Comparison of ENCODE assay signal across 38 cellular contexts in the genomic region with DNA sequence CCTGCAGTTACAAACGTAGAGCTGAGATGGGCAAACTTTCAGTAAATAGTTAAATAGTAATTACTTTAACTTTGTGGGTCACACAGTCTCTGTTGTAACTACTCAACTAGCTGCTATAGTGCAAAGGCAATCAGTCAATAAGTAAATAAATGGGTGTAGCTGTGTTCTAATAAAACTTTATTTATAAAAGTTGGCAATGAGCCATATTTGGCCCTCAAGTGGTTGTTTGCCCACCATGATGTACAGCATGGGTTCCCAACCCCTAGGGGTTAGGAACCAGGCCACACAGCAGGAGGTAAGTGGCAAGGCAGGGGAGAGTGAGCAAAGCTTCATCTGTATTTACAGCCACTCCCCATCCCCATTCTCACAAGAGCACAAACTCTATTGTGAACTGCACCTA. TPM values are rescaled to one million over a fixed set of nuclear protein-coding genes. Genes with fewer than 3 reads are reported as not detected.
"Had no signal": no experiment of that assay in that cellular context is flagged by ENCODE, and none has a peak within 500 bp of the region (broad histone marks: within the 10 kb centered on the region; RNA-seq: fewer than 3 reads in every experiment).

No MANE protein-coding gene starts in this region.

- H3K4me3 Mint-ChIP-seq: activated B cell treated with CpG ODN at 0.5 μM for 24 hours; activated CD4-positive, alpha-beta memory T cell treated with anti-CD3 and anti-CD28 coated beads for 36 hours; activated CD4-positive, alpha-beta T cell treated with anti-CD3 and anti-CD28 coated beads, Interleukin-2, amount 10 ng/mL, durations not matched to agents 24 days and 14 days; activated CD8-positive, alpha-beta T cell treated with anti-CD3 and anti-CD28 coated beads for 36 hours; activated naive CD4-positive, alpha-beta T cell treated with anti-CD3 and anti-CD28 coated beads, Interleukin-2, amount 10 ng/mL, durations not matched to agents 7 days and 5 days; activated naive CD4-positive, alpha-beta T cell treated with anti-CD3 and anti-CD28 coated beads, Interleukin-2, amount 50 U/mL, for 24 hours; activated naive CD8-positive, alpha-beta T cell; activated naive CD8-positive, alpha-beta T cell treated with anti-CD3 and anti-CD28 coated beads, Interleukin-2, amount 10 ng/mL, durations not matched to agents 7 days and 5 days; activated naive CD8-positive, alpha-beta T cell treated with anti-CD3 and anti-CD28 coated beads, Interleukin-2, amount 50 U/mL, for 24 hours; activated T-cell treated with anti-CD3 and anti-CD28 coated beads, Interleukin-2, amount 50 U/mL, for 24 hours; brain; central memory CD8-positive, alpha-beta T cell; T-helper 1 cell treated with Interleukin-12 subunit alpha and Interleukin-12 subunit beta and Interleukin-4 antibody, amounts not matched to agents 30 μg/mL and 1 μg/mL, for 36 hours; T-helper 2 cell treated with Interferon-gamma antibody and Interleukin-4, amounts not matched to agents 5 μg/mL and 100 μg/mL, for 36 hours had no signal

- H3K36me3 Mint-ChIP-seq: activated CD4-positive, alpha-beta memory T cell treated with anti-CD3 and anti-CD28 coated beads for 36 hours; activated naive CD4-positive, alpha-beta T cell treated with anti-CD3 and anti-CD28 coated beads, Interleukin-2, amount 10 ng/mL, durations not matched to agents 7 days and 5 days; activated naive CD8-positive, alpha-beta T cell treated with anti-CD3 and anti-CD28 coated beads, Interleukin-2, amount 10 ng/mL, durations not matched to agents 7 days and 5 days; brain had no signal

- H3K36me3 ChIP-seq: ascending aorta, cardiac muscle cell had no signal

- H3K4me1 Mint-ChIP-seq: activated B cell treated with CpG ODN at 0.5 μM for 24 hours; activated CD4-positive, alpha-beta T cell treated with anti-CD3 and anti-CD28 coated beads, Interleukin-2, amount 10 ng/mL, durations not matched to agents 24 days and 14 days; activated naive CD4-positive, alpha-beta T cell treated with anti-CD3 and anti-CD28 coated beads, Interleukin-2, amount 10 ng/mL, durations not matched to agents 7 days and 5 days; activated naive CD4-positive, alpha-beta T cell treated with anti-CD3 and anti-CD28 coated beads, Interleukin-2, amount 50 U/mL, for 24 hours; activated naive CD8-positive, alpha-beta T cell treated with anti-CD3 and anti-CD28 coated beads, Interleukin-2, amount 10 ng/mL, durations not matched to agents 7 days and 5 days; activated naive CD8-positive, alpha-beta T cell treated with anti-CD3 and anti-CD28 coated beads, Interleukin-2, amount 50 U/mL, for 24 hours; brain had no signal

- H3K27ac ChIP-seq: ascending aorta, cardiac muscle cell, VCaP had no signal

- FAIRE-seq: bronchial epithelial cell, TTC549 had no signal

- H3K27me3 Mint-ChIP-seq: activated B cell treated with CpG ODN at 0.5 μM for 24 hours; activated CD4-positive, alpha-beta memory T cell treated with anti-CD3 and anti-CD28 coated beads for 36 hours; activated CD4-positive, alpha-beta T cell treated with anti-CD3 and anti-CD28 coated beads, Interleukin-2, amount 10 ng/mL, durations not matched to agents 24 days and 14 days; activated CD8-positive, alpha-beta T cell treated with anti-CD3 and anti-CD28 coated beads for 36 hours; activated naive CD4-positive, alpha-beta T cell treated with anti-CD3 and anti-CD28 coated beads, Interleukin-2, amount 10 ng/mL, durations not matched to agents 7 days and 5 days; activated naive CD4-positive, alpha-beta T cell treated with anti-CD3 and anti-CD28 coated beads, Interleukin-2, amount 50 U/mL, for 24 hours; activated naive CD8-positive, alpha-beta T cell; activated naive CD8-positive, alpha-beta T cell treated with anti-CD3 and anti-CD28 coated beads, Interleukin-2, amount 10 ng/mL, durations not matched to agents 7 days and 5 days; activated naive CD8-positive, alpha-beta T cell treated with anti-CD3 and anti-CD28 coated beads, Interleukin-2, amount 50 U/mL, for 24 hours; activated T-cell treated with anti-CD3 and anti-CD28 coated beads, Interleukin-2, amount 50 U/mL, for 24 hours; brain; central memory CD8-positive, alpha-beta T cell had no signal

- H3K27me3 ChIP-seq: ascending aorta, cardiac muscle cell had no signal

- H3K4me1 ChIP-seq: ascending aorta had no signal

- H3K9me3 Mint-ChIP-seq: activated B cell treated with CpG ODN at 0.5 μM for 24 hours; activated CD4-positive, alpha-beta memory T cell treated with anti-CD3 and anti-CD28 coated beads for 36 hours; activated CD4-positive, alpha-beta T cell treated with anti-CD3 and anti-CD28 coated beads, Interleukin-2, amount 10 ng/mL, durations not matched to agents 24 days and 14 days; activated CD8-positive, alpha-beta T cell treated with anti-CD3 and anti-CD28 coated beads for 36 hours; activated naive CD4-positive, alpha-beta T cell treated with anti-CD3 and anti-CD28 coated beads, Interleukin-2, amount 10 ng/mL, durations not matched to agents 7 days and 5 days; activated naive CD4-positive, alpha-beta T cell treated with anti-CD3 and anti-CD28 coated beads, Interleukin-2, amount 50 U/mL, for 24 hours; activated naive CD8-positive, alpha-beta T cell treated with anti-CD3 and anti-CD28 coated beads, Interleukin-2, amount 10 ng/mL, durations not matched to agents 7 days and 5 days; activated naive CD8-positive, alpha-beta T cell treated with anti-CD3 and anti-CD28 coated beads, Interleukin-2, amount 50 U/mL, for 24 hours; activated T-cell treated with anti-CD3 and anti-CD28 coated beads, Interleukin-2, amount 50 U/mL, for 24 hours; activated T-helper 2 cell treated with anti-CD3 and anti-CD28 coated beads, Interferon-gamma antibody, Interleukin-2, Interleukin-4, amounts not matched to agents 10 μg/mL and 5 μg/mL and 100 μg/mL, durations not matched to agents 14 hours and 24 hours and 36 hours; brain; central memory CD8-positive, alpha-beta T cell; T-helper 1 cell treated with Interleukin-12 subunit alpha and Interleukin-12 subunit beta and Interleukin-4 antibody, amounts not matched to agents 30 μg/mL and 1 μg/mL, for 36 hours; T-helper 2 cell treated with Interferon-gamma antibody and Interleukin-4, amounts not matched to agents 5 μg/mL and 100 μg/mL, for 36 hours had no signal

- H3K9me3 ChIP-seq: ascending aorta had no signal

- ATAC-seq: activated CD8-positive, alpha-beta T cell treated with anti-CD3 and anti-CD28 coated beads for 36 hours; activated naive CD8-positive, alpha-beta T cell treated with anti-CD3 and anti-CD28 coated beads, Interleukin-2, amount 50 U/mL, for 24 hours had no signal

- H3K27ac Mint-ChIP-seq: activated B cell treated with CpG ODN at 0.5 μM for 24 hours; activated CD4-positive, alpha-beta memory T cell treated with anti-CD3 and anti-CD28 coated beads for 36 hours; activated CD4-positive, alpha-beta T cell treated with anti-CD3 and anti-CD28 coated beads, Interleukin-2, amount 10 ng/mL, durations not matched to agents 24 days and 14 days; activated CD8-positive, alpha-beta T cell treated with anti-CD3 and anti-CD28 coated beads for 36 hours; activated naive CD4-positive, alpha-beta T cell treated with anti-CD3 and anti-CD28 coated beads, Interleukin-2, amount 10 ng/mL, durations not matched to agents 7 days and 5 days; activated naive CD4-positive, alpha-beta T cell treated with anti-CD3 and anti-CD28 coated beads, Interleukin-2, amount 50 U/mL, for 24 hours; activated naive CD8-positive, alpha-beta T cell; activated naive CD8-positive, alpha-beta T cell treated with anti-CD3 and anti-CD28 coated beads, Interleukin-2, amount 10 ng/mL, durations not matched to agents 7 days and 5 days; activated naive CD8-positive, alpha-beta T cell treated with anti-CD3 and anti-CD28 coated beads, Interleukin-2, amount 50 U/mL, for 24 hours; activated T-cell treated with anti-CD3 and anti-CD28 coated beads, Interleukin-2, amount 50 U/mL, for 24 hours; activated T-helper 2 cell treated with anti-CD3 and anti-CD28 coated beads, Interferon-gamma antibody, Interleukin-2, Interleukin-4, amounts not matched to agents 10 μg/mL and 5 μg/mL and 100 μg/mL, durations not matched to agents 14 hours and 24 hours and 36 hours; brain; T-helper 1 cell treated with Interleukin-12 subunit alpha and Interleukin-12 subunit beta and Interleukin-4 antibody, amounts not matched to agents 30 μg/mL and 1 μg/mL, for 36 hours; T-helper 2 cell treated with Interferon-gamma antibody and Interleukin-4, amounts not matched to agents 5 μg/mL and 100 μg/mL, for 36 hours had no signal

- H3K4me3 ChIP-seq: ascending aorta, cardiac muscle cell had no signal

- DNase-seq: activated B cell treated with CpG ODN at 0.5 μM for 24 hours; activated CD4-positive, alpha-beta memory T cell treated with anti-CD3 and anti-CD28 coated beads for 36 hours; activated CD4-positive, alpha-beta T cell treated with anti-CD3 and anti-CD28 coated beads for 4 hours; activated CD4-positive, alpha-beta T cell treated with anti-CD3 and anti-CD28 coated beads, Interleukin-2, amount 10 ng/mL, durations not matched to agents 24 days and 14 days; activated CD4-positive, alpha-beta T cell treated with anti-CD3 and anti-CD28 coated beads, Interleukin-2, amount 50 U/mL, for 1 hour; activated CD4-positive, alpha-beta T cell treated with anti-CD3 and anti-CD28 coated beads, Interleukin-2, amount 50 U/mL, for 4 hours; activated CD4-positive, CD25-positive, alpha-beta regulatory T cell treated with anti-CD3 and anti-CD28 coated beads, Interleukin-2, amount 50 U/mL, for 72 hours; activated CD8-positive, alpha-beta memory T cell treated with anti-CD3 and anti-CD28 coated beads, Interleukin-2, amount 50 U/mL, for 4 hours; activated CD8-positive, alpha-beta T cell treated with anti-CD3 and anti-CD28 coated beads for 36 hours; activated effector memory CD4-positive, alpha-beta T cell treated with Interleukin-2 at 50 U/mL for 16 hours; activated gamma-delta T cell; activated naive CD4-positive, alpha-beta T cell treated with anti-CD3 and anti-CD28 coated beads, Interleukin-2, amount 10 ng/mL, durations not matched to agents 7 days and 5 days; activated naive CD4-positive, alpha-beta T cell treated with Interleukin-2 at 50 U/mL for 16 hours; activated naive CD8-positive, alpha-beta T cell treated with anti-CD3 and anti-CD28 coated beads, Interleukin-2, amount 10 ng/mL, durations not matched to agents 7 days and 5 days; activated naive CD8-positive, alpha-beta T cell treated with anti-CD3 and anti-CD28 coated beads, Interleukin-2, amount 50 U/mL, for 24 hours; activated T-cell treated with anti-CD3 and anti-CD28 coated beads for 4 hours; activated T-cell treated with anti-CD3 and anti-CD28 coated beads, Interleukin-2, amount 50 U/mL, for 24 hours; activated T-cell treated with anti-CD3 and anti-CD28 coated beads, Interleukin-2, amount 50 U/mL, for 48 hours; amygdala; anterior cingulate cortex; caudate nucleus; cerebellar nuclear complex; T-helper 2 cell; T-helper 9 cell had no signal

RNA-seq across cellular contexts. Expression of a gene that starts 44.9 kb away (rescaled TPM):
- total RNA-seq: activated B cell treated with CpG ODN at 0.5 μM for 24 hours; activated CD4-positive, alpha-beta memory T cell treated with anti-CD3 and anti-CD28 coated beads for 36 hours; activated CD4-positive, alpha-beta T cell treated with anti-CD3 and anti-CD28 coated beads, Interleukin-2, amount 10 ng/mL, durations not matched to agents 24 days and 14 days; activated CD8-positive, alpha-beta memory T cell treated with anti-CD3 and anti-CD28 coated beads for 36 hours; activated CD8-positive, alpha-beta T cell treated with anti-CD3 and anti-CD28 coated beads for 36 hours; activated naive CD8-positive, alpha-beta T cell treated with anti-CD3 and anti-CD28 coated beads, Interleukin-2, amount 10 ng/mL, durations not matched to agents 7 days and 5 days; activated T-helper 2 cell treated with anti-CD3 and anti-CD28 coated beads, Interferon-gamma antibody, Interleukin-2, Interleukin-4, amounts not matched to agents 10 μg/mL and 5 μg/mL and 100 μg/mL, durations not matched to agents 14 hours and 24 hours and 36 hours; ascending aorta; bronchial epithelial cell; cardiac muscle cell; chondrocyte had no signal
- polyA plus RNA-seq: cardiac muscle cell had no signal
